In the genomic region with DNA sequence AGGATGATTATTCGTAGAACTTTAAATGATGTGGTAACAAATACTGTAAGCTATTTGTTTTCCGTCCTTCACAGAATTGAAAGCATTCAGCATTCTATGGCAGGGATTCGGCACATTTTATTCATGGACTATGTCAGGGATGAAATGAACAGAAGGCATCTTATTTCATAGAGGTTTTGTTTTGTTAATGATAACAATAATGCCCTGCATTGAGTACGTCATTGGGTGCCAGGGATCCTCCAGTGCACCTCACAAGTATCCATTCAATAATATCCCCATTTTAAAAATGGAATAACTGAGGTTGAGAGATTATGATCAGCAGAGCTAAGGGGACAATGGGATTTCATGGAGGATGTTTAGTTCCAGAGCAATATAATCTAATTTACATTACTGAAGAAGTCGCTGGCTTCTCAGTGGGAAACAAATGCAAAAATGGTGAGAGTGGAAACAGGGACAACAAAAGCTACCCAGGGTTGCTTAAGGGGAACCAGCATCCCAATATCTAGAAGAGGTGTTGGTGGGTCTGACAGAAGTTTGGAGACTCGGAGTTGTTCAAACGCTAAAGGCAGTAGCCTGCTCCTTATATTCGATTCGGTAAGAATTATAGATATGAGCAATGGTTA, we compare ENCODE assay signal across 24 cellular contexts.
"Had no signal": no experiment of that assay in that cellular context is flagged by ENCODE, and none has a peak within 500 bp of the region (broad histone marks: within the 10 kb centered on the region; RNA-seq: fewer than 3 reads in every experiment).

No MANE protein-coding gene starts in this region.

- H3K27me3 ChIP-seq: hepatocyte, left lung, tibial artery had no signal

- H3K36me3 Mint-ChIP-seq: brain; immature natural killer cell; naive thymus-derived CD4-positive, alpha-beta T cell; stimulated activated effector memory CD8-positive, alpha-beta T cell treated with anti-CD3 and anti-CD28 coated beads, Interleukin-12 subunit alpha, Interleukin-12 subunit beta, amount 100 ng/mL, for 72 hours had no signal

- H3K4me3 Mint-ChIP-seq: brain; immature natural killer cell; naive thymus-derived CD4-positive, alpha-beta T cell; neural crest cell; stimulated activated effector memory CD8-positive, alpha-beta T cell treated with anti-CD3 and anti-CD28 coated beads, Interleukin-12 subunit alpha, Interleukin-12 subunit beta, amount 100 ng/mL, for 72 hours; stimulated activated naive CD8-positive, alpha-beta T cell treated with anti-CD3 and anti-CD28 coated beads, Interleukin-15, amount 100 ng/mL, for 72 hours; T-helper 2 cell treated with Interferon-gamma antibody and Interleukin-4, amounts not matched to agents 5 μg/mL and 100 μg/mL, for 36 hours had no signal

- H3K27ac Mint-ChIP-seq: activated naive CD4-positive, alpha-beta T cell treated with anti-CD3 and anti-CD28 coated beads, Interleukin-2, amount 50 U/mL, for 72 hours; immature natural killer cell; naive thymus-derived CD4-positive, alpha-beta T cell; stimulated activated effector memory CD8-positive, alpha-beta T cell treated with anti-CD3 and anti-CD28 coated beads, Interleukin-12 subunit alpha, Interleukin-12 subunit beta, amount 100 ng/mL, for 72 hours; stimulated activated naive CD8-positive, alpha-beta T cell treated with anti-CD3 and anti-CD28 coated beads, Interleukin-15, amount 100 ng/mL, for 72 hours; T-helper 2 cell treated with Interferon-gamma antibody and Interleukin-4, amounts not matched to agents 5 μg/mL and 100 μg/mL, for 36 hours had no signal

- H3K4me1 ChIP-seq: left lung, tibial artery had no signal

- DNase-seq: activated CD4-positive, alpha-beta T cell treated with anti-CD3 and anti-CD28 coated beads for 1 hour; activated gamma-delta T cell treated with Interleukin-2 at 50 U/mL for 16 hours; activated T-cell treated with anti-CD3 and anti-CD28 coated beads, Interleukin-2, amount 50 U/mL, for 1 hour; aorta; effector CD4-positive, alpha-beta T cell; erythroblast; foreskin fibroblast; immature natural killer cell; left lung; naive thymus-derived CD4-positive, alpha-beta T cell; posterior cingulate gyrus; small intestine; stimulated activated CD4-positive, alpha-beta T cell treated with anti-CD3 and anti-CD28 coated beads, Interleukin-2, amount 100 ng/mL, for 24 hours; stimulated activated naive CD8-positive, alpha-beta T cell treated with anti-CD3 and anti-CD28 coated beads, Interleukin-15, amount 100 ng/mL, for 72 hours; tibial artery had no signal

- H3K4me3 ChIP-seq: hepatocyte, left lung, lung, tibial artery had no signal

- H3K27me3 Mint-ChIP-seq: naive thymus-derived CD4-positive, alpha-beta T cell; stimulated activated naive CD8-positive, alpha-beta T cell treated with anti-CD3 and anti-CD28 coated beads, Interleukin-15, amount 100 ng/mL, for 72 hours had no signal

- H3K9me3 Mint-ChIP-seq: brain, neural crest cell had no signal

- H3K27ac ChIP-seq: hepatocyte, left lung, tibial artery, VCaP had no signal

- H3K4me1 Mint-ChIP-seq: immature natural killer cell; naive thymus-derived CD4-positive, alpha-beta T cell; stimulated activated effector memory CD8-positive, alpha-beta T cell treated with anti-CD3 and anti-CD28 coated beads, Interleukin-12 subunit alpha, Interleukin-12 subunit beta, amount 100 ng/mL, for 72 hours; stimulated activated naive CD8-positive, alpha-beta T cell treated with anti-CD3 and anti-CD28 coated beads, Interleukin-15, amount 100 ng/mL, for 72 hours had no signal

- H3K9me3 ChIP-seq: left lung, tibial artery had no signal

- ATAC-seq: activated naive CD4-positive, alpha-beta T cell treated with anti-CD3 and anti-CD28 coated beads, Interleukin-2, amount 50 U/mL, for 72 hours; left lung; naive thymus-derived CD4-positive, alpha-beta T cell; sciatic nerve; stimulated activated effector memory CD8-positive, alpha-beta T cell treated with anti-CD3 and anti-CD28 coated beads, Interleukin-12 subunit alpha, Interleukin-12 subunit beta, amount 100 ng/mL, for 72 hours; stimulated activated naive CD8-positive, alpha-beta T cell treated with anti-CD3 and anti-CD28 coated beads, Interleukin-15, amount 100 ng/mL, for 72 hours had no signal

- H3K36me3 ChIP-seq: left lung, tibial artery had no signal
